In the genomic region with DNA sequence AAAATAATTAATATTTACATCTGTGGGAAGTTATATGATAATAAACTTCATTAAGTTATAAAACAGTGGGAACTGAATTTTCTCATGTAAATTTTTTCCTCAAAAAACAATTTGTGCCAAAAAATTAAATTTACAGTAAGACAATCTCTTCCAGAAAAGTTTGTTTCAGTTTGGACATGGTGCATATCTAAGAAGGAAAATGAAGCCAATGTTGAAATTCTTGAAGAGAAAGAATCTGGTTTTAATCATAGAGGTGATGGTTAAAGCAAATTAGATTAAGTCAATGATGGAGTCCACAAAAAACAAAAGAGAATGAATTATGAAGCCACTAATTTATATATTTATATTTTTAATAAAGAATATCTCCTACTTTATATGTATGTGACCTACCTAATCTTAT, we compare ENCODE assay signal across 9 cellular contexts.
"Had no signal": no experiment of that assay in that cellular context is flagged by ENCODE, and none has a peak within 500 bp of the region (broad histone marks: within the 10 kb centered on the region; RNA-seq: fewer than 3 reads in every experiment).

No MANE protein-coding gene starts in this region.

- DNase-seq: GM23248, GOT3, H7, HFFc6, IMR-90, KG1 had no signal

- H3K4me3 ChIP-seq: GM23248, HAP-1, K562 had no signal

- ATAC-seq: HCT116, K562 had no signal
